In genomic region chr6:160520043-160520904, GRCh38 we compare ENCODE assay signal across 7 cellular contexts.
A peak's percentile ranks its signal among the peaks of the same experiment; 100 is the strongest.
DNase-seq lines count a peak whose midpoint lies in the region; ATAC-seq lines count a peak whose summit lies in the region.

No MANE protein-coding gene starts in this region.

- ATAC-seq in GM18502 (IDR thresholded peaks at IDR 0.05; ENCODE audit: poor library complexity, unreplicated experiment) (peak; percentile 80), HG02623 (IDR thresholded peaks at IDR 0.05; ENCODE audit: unreplicated experiment) (peak; percentile 61)

- DNase-seq in NCI-H1417 (lab: John Stamatoyannopoulos, UW) (peak; percentile 29 to 95 (median 95)), caudate nucleus (lab: John Stamatoyannopoulos, UW) (peak in 57 of 61 donors; percentile 35 to 93 (median 75)), islet precursor cell (peak; percentile 89)
- peak; percentile 63 to 69 (median 66) for DNase-seq in activated CD4-positive, CD25-positive, alpha-beta regulatory T cell (lab: John Stamatoyannopoulos, UW)
- DNase-seq in stimulated activated CD4-positive, alpha-beta T cell treated with anti-CD3 and anti-CD28 coated beads, Interleukin-12 subunit alpha, Interleukin-12 subunit beta, amount 100 ng/mL, for 48 hours (ENCODE audit: low read depth in 2 of 3, low spot score in 1 of 3): peak; percentile 29 to 70 (median 59)

- H3K27ac ChIP-seq in caudate nucleus (ENCODE audit: low read depth, low read length): peak overlapping the region; percentile 86

Comparison
In these comparisons a context has a peak if more than half of its experiments do, and no peak if none do; other contexts are left out.
1. Peak in every context shown above with its lines: DNase-seq, ATAC-seq and H3K27ac ChIP-seq.